1 cellular context compared by ENCODE assay signal in the genomic region with DNA sequence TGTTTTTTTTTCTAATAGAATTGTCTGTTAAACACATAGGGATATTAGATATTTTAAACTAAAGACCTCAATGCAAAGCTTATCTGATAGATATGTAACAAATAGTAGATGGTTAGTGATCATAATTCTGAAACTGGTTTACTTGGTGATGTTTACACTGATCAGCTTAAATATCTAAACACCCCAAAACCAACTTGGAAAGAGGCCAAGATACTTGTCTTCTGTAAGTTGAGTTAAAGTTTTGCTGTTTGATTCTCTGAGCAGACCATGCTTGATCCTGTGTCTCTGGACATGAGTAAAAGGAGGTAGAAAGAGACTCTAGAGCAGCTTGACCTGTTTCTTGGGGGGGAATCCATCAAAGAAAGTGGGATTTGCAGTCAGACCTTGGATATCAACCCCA.
TF ChIP-seq lines count a peak whose summit lies in the region.

No MANE protein-coding gene starts in this region.

TF ChIP-seq in IMR-90, 13 proteins besides CTCF, POLR2A, EP300 and RAD21:
- TF ChIP-seq FOS (IDR thresholded peaks at IDR 0.05; ENCODE audit: low read depth, low read length) (no peak), MXI1 (IDR thresholded peaks at IDR 0.05; ENCODE audit: borderline replicate concordance, low read depth, low read length) (no peak), CEBPB (IDR thresholded peaks at IDR 0.05; ENCODE audit: low read depth, low read length) (no peak), MAFK (IDR thresholded peaks at IDR 0.05; ENCODE audit: low read depth, low read length) (no peak), USF2 (IDR thresholded peaks at IDR 0.05; ENCODE audit: low read depth, low read length) (no peak), CHD1 (IDR thresholded peaks at IDR 0.05; ENCODE audit: low read depth, low read length) (no peak), BHLHE40 (IDR thresholded peaks at IDR 0.05; ENCODE audit: low read depth, low read length) (no peak), RCOR1 (IDR thresholded peaks at IDR 0.05; ENCODE audit: insufficient replicate concordance, low read length) (no peak), SMC3 (IDR thresholded peaks at IDR 0.05; ENCODE audit: low read depth, low read length) (no peak), RFX5 (IDR thresholded peaks at IDR 0.05; ENCODE audit: low read depth, low read length) (no peak), NFE2L2 (IDR thresholded peaks at IDR 0.05; ENCODE audit: low read depth, low read length) (no peak), MAZ (IDR thresholded peaks at IDR 0.05; ENCODE audit: borderline replicate concordance, low read depth, low read length) (no peak)
- TF ChIP-seq, protein P1, sequence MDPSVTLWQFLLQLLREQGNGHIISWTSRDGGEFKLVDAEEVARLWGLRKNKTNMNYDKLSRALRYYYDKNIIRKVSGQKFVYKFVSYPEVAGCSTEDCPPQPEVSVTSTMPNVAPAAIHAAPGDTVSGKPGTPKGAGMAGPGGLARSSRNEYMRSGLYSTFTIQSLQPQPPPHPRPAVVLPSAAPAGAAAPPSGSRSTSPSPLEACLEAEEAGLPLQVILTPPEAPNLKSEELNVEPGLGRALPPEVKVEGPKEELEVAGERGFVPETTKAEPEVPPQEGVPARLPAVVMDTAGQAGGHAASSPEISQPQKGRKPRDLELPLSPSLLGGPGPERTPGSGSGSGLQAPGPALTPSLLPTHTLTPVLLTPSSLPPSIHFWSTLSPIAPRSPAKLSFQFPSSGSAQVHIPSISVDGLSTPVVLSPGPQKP (IDR thresholded peaks at IDR 0.05; ENCODE audit: borderline replicate concordance, low read depth, low read length) = no peak
